Comparison of ENCODE assay signal across 1 cellular context in genomic region chr19:13774217-13775191, GRCh38.
TF ChIP-seq lines count a peak whose summit lies in the region.

TSS of gene C19orf53 (plus strand) at chr19:13774456. CDS start at chr19:13774478, 22 bp downstream.

TF ChIP-seq in H1, 55 proteins besides CTCF, POLR2A, EP300 and RAD21 (continued from another document):
- TF ChIP-seq, protein P1, sequence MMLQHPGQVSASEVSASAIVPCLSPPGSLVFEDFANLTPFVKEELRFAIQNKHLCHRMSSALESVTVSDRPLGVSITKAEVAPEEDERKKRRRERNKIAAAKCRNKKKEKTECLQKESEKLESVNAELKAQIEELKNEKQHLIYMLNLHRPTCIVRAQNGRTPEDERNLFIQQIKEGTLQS (IDR thresholded peaks at IDR 0.05; ENCODE audit: insufficient read depth, low read depth, low read length), result 0 out of 2 replicates have a peak, but pooled peaks have one; percentile 27
- TF ChIP-seq, protein P2, sequence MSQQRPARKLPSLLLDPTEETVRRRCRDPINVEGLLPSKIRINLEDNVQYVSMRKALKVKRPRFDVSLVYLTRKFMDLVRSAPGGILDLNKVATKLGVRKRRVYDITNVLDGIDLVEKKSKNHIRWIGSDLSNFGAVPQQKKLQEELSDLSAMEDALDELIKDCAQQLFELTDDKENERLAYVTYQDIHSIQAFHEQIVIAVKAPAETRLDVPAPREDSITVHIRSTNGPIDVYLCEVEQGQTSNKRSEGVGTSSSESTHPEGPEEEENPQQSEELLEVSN (IDR thresholded peaks at IDR 0.05), result peak; percentile 56; the same call in 1 of the 2 replicates
- TF ChIP-seq MAFK (IDR thresholded peaks at IDR 0.05; ENCODE audit: low read depth, low read length) (no peak), HDAC6 (IDR thresholded peaks at IDR 0.05; ENCODE audit: low read depth, low read length) (no peak), POLR2AphosphoS5 (IDR thresholded peaks at IDR 0.05; ENCODE audit: low read depth, low read length) (peak; percentile 94), EGR1 (IDR thresholded peaks at IDR 0.05; ENCODE audit: borderline replicate concordance, low read depth, low read length) (peak; percentile 91), SP1 (IDR thresholded peaks at IDR 0.05; ENCODE audit: low read depth, low read length) (peak; percentile 92), RFX5 (IDR thresholded peaks at IDR 0.05; ENCODE audit: borderline replicate concordance, low read depth, low read length) (no peak), USF2 (IDR thresholded peaks at IDR 0.05; ENCODE audit: low read length) (no peak), TEAD4 (IDR thresholded peaks at IDR 0.05; ENCODE audit: low read depth, low read length) (peak; percentile 19; the same call in 1 of the 2 replicates), CEBPB (IDR thresholded peaks at IDR 0.05; ENCODE audit: low read depth, low read length) (no peak), RNF2 (IDR thresholded peaks at IDR 0.05; ENCODE audit: borderline replicate concordance, low read depth, low read length, missing control alignments, poor library complexity, severe bottlenecking) (no peak), NRF1 (IDR thresholded peaks at IDR 0.05; ENCODE audit: low read depth, low read length) (no peak), HDAC2 (IDR thresholded peaks at IDR 0.05; ENCODE audit: borderline replicate concordance in 1 of 2, low read depth in 2 of 2, low read length in 2 of 2) (0 out of 4 replicates have a peak, but pooled peaks of 1 of the 2 experiments have one; percentile 35), ASH2L (IDR thresholded peaks at IDR 0.05; ENCODE audit: low read length) (peak; percentile 95), SRF (IDR thresholded peaks at IDR 0.05; ENCODE audit: low read depth, low read length) (no peak), NANOG (IDR thresholded peaks at IDR 0.05; ENCODE audit: insufficient read depth, low read depth, low read length, poor library complexity, severe bottlenecking) (no peak), SIX5 (IDR thresholded peaks at IDR 0.05; ENCODE audit: low read depth, low read length) (peak; percentile 97), TAF1 (IDR thresholded peaks at IDR 0.05; ENCODE audit: low read depth, low read length) (peak; percentile 91), CHD1 (IDR thresholded peaks at IDR 0.05; ENCODE audit: low read depth, low read length) (no peak), RBBP5 (IDR thresholded peaks at IDR 0.05; ENCODE audit: borderline replicate concordance, low read depth, low read length) (no peak), CBX5 (IDR thresholded peaks at IDR 0.05; ENCODE audit: low read depth, low read length) (no peak), GTF2F1 (IDR thresholded peaks at IDR 0.05; ENCODE audit: borderline replicate concordance, low read depth, low read length) (peak; percentile 28), SAP30 (IDR thresholded peaks at IDR 0.05; ENCODE audit: insufficient read depth, insufficient replicate concordance, low read length) (peak; percentile 19), KDM5A (IDR thresholded peaks at IDR 0.05; ENCODE audit: low read length) (peak; percentile 63), SP2 (IDR thresholded peaks at IDR 0.05; ENCODE audit: low read length) (no peak; the same call in 1 of the 2 replicates), SUZ12 (IDR thresholded peaks at IDR 0.05; ENCODE audit: low read length) (no peak), GABPA (IDR thresholded peaks at IDR 0.05; ENCODE audit: borderline replicate concordance, insufficient read depth, low read length) (peak; percentile 97), TCF12 (IDR thresholded peaks at IDR 0.05; ENCODE audit: low read depth, low read length) (0 out of 2 replicates have a peak, but pooled peaks have one; percentile 69), CBX8 (IDR thresholded peaks at IDR 0.05; ENCODE audit: borderline replicate concordance, low read depth, low read length) (no peak), CTBP2 (IDR thresholded peaks at IDR 0.05; ENCODE audit: borderline replicate concordance, insufficient read depth, insufficient read length, low read length) (peak; percentile 54), FOSL1 (IDR thresholded peaks at IDR 0.05; ENCODE audit: insufficient read depth, low read depth, low read length) (no peak), TBP (IDR thresholded peaks at IDR 0.05; ENCODE audit: low read depth, low read length) (peak; percentile 87), KDM1A (IDR thresholded peaks at IDR 0.05; ENCODE audit: borderline replicate concordance, low read length) (0 out of 2 replicates have a peak, but pooled peaks have one; percentile 23), RXRA (IDR thresholded peaks at IDR 0.05; ENCODE audit: insufficient read depth, low read depth, low read length) (no peak), JUN (IDR thresholded peaks at IDR 0.05; ENCODE audit: low read depth, low read length) (no peak), CHD7 (IDR thresholded peaks at IDR 0.05; ENCODE audit: insufficient replicate concordance, low read length) (no peak)
- TF ChIP-seq, protein P3, sequence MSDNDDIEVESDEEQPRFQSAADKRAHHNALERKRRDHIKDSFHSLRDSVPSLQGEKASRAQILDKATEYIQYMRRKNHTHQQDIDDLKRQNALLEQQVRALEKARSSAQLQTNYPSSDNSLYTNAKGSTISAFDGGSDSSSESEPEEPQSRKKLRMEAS (IDR thresholded peaks at IDR 0.05), result peak; percentile 89
TF ChIP-seq in H1: peak in this region for 29.
